1 cellular context compared by ENCODE assay signal in the genomic region with DNA sequence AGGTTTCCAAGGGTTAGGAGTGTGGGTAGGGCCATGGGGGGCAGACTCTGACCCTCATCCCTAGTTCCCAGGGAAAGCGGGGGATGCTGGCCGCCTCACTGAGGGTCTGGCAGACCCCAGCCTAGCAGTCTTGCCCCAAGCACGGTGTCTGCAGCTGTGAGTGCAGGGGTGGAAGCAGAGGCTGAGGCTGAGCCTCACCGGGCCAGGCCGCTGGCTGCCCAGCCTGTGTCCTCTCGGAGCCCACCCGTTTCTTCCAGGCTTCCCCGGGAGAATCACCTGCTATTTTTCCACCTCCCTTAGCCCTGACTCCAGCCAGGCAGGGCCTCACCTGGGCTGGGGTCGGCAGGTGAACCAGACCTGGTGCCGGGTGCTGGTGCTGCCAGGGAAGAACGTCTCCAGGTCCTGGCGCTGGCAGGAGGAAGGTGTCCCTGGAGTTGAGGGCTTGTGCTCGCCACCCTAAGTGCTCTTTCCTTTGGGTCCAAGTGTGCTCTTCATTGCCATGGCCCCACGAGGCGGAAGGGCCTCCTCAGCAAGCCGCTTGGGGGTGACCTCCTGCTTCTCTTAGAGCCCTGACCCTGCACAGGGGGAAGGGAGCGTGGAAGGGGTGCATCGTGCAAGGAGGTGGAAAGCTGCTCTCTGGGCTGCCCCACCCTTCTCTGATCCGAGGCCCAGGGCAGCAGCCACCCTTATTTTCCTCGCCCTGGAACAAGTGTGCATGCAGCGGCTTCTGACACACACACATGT.
TF ChIP-seq lines count a peak whose summit lies in the region.

No MANE protein-coding gene starts in this region.

TF ChIP-seq in GM23338, 12 proteins besides CTCF, POLR2A, EP300 and RAD21 (continued from another document):
- TF ChIP-seq, protein P1, sequence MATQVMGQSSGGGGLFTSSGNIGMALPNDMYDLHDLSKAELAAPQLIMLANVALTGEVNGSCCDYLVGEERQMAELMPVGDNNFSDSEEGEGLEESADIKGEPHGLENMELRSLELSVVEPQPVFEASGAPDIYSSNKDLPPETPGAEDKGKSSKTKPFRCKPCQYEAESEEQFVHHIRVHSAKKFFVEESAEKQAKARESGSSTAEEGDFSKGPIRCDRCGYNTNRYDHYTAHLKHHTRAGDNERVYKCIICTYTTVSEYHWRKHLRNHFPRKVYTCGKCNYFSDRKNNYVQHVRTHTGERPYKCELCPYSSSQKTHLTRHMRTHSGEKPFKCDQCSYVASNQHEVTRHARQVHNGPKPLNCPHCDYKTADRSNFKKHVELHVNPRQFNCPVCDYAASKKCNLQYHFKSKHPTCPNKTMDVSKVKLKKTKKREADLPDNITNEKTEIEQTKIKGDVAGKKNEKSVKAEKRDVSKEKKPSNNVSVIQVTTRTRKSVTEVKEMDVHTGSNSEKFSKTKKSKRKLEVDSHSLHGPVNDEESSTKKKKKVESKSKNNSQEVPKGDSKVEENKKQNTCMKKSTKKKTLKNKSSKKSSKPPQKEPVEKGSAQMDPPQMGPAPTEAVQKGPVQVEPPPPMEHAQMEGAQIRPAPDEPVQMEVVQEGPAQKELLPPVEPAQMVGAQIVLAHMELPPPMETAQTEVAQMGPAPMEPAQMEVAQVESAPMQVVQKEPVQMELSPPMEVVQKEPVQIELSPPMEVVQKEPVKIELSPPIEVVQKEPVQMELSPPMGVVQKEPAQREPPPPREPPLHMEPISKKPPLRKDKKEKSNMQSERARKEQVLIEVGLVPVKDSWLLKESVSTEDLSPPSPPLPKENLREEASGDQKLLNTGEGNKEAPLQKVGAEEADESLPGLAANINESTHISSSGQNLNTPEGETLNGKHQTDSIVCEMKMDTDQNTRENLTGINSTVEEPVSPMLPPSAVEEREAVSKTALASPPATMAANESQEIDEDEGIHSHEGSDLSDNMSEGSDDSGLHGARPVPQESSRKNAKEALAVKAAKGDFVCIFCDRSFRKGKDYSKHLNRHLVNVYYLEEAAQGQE (IDR thresholded peaks at IDR 0.05; ENCODE audit: unreplicated experiment) = no peak
